In the genomic region with DNA sequence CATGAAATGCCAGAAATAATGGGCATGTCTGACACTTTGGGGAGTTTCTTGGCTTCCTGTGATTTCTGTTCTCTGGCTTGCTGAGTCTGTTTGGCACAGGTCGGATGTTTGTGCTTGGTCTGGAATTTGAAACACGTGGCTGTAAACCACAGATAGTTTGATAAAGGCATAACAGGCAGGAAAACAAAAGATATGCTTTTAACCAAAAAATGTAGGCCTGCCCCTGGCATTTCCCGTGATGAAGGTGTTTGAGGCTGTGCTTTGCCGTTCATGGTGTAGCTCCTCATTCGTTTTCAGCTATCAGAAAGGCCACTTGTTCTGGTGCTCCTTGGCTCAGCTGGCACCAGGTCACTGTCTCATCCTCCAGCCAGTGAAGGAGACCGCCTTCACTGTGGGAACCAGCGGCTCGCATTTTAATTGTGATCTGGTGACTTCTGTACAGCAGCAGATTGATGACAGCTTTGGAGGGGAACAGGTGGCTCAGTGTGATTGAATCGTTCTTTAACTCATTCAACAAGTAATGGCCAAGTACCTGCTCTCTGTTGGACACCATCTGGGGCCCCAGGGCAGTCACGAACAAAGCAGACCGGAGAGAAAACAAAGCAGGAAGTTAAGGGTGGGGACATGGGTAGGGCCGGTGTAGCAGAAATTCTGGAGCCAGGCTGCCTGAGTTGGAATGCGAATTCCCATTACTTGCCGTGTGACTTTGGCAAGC, we compare ENCODE assay signal across 8 cellular contexts.
DNase-seq lines count a peak whose midpoint lies in the region; ATAC-seq, FAIRE-seq and TF ChIP-seq lines count a peak whose summit lies in the region.

No MANE protein-coding gene starts in this region.

- no peak overlapping the region for H3K27ac ChIP-seq in GM12878 (ENCODE audit: control insufficient read depth, insufficient read depth)

- TF ChIP-seq EP300 in GM12878 (IDR thresholded peaks at IDR 0.05; ENCODE audit: borderline replicate concordance in 1 of 2, control insufficient read depth in 1 of 2, low read depth in 2 of 2, low read length in 2 of 2), result no peak

- H3K4me2 ChIP-seq in GM12878 (ENCODE audit: control insufficient read depth, insufficient read depth), result no peak overlapping the region

- RAD21 ChIA-PET in GM12878 (lab: Charles Lee; ENCODE audit: unreplicated experiment), result no interaction called here

- no peaks in the 10 kb centered on the region for H3K36me3 ChIP-seq in GM12878 (ENCODE audit: control insufficient read depth in 2 of 2, insufficient read depth in 2 of 2, low read length in 1 of 2)
- H3K36me3 ChIP-seq in kidney epithelial cell (ENCODE audit: control insufficient read depth, insufficient read depth, low read length), result no peaks in the 10 kb centered on the region

- H3K4me3 ChIP-seq in GM12878 (no peak overlapping the region), kidney epithelial cell (ENCODE audit: low read depth, low read length) (no peak overlapping the region)

- DNase-seq in ELR (ENCODE audit: low read depth), result peak; percentile 78
- DNase-seq in NCI-H2227 treated with DMSO at 0.1 percent for 48 hours (lab: John Stamatoyannopoulos, UW), result peak; percentile 5
- no peak for DNase-seq in GM12878 (ENCODE audit: low read depth, low spot score)
- DNase-seq in kidney epithelial cell (ENCODE audit: low read depth), result peak; percentile 57
- DNase-seq in superior temporal gyrus (ENCODE audit: extremely low spot score), result peak; percentile 25
- DNase-seq in AML-193 (lab: John Stamatoyannopoulos, UW), result no peak
- no peak for DNase-seq in NOMO-1 treated with dmso at 0.1 percent for 144 hours (lab: John Stamatoyannopoulos, UW; ENCODE audit: unreplicated experiment)

- H3K4me1 ChIP-seq in GM12878 (ENCODE audit: control insufficient read depth, insufficient read depth, low read length), result peaks cover 35% of the 10 kb centered on the region

- peaks cover 14% of the 10 kb centered on the region for H3K9me3 ChIP-seq in GM12878 (replicated peaks; ENCODE audit: control insufficient read depth, insufficient read depth, low read length)

- no TSS peak for BruUV-seq in GM12878 (replicated peaks; lab: Mats Ljungman, UMichigan)

- no peaks in the 10 kb centered on the region for H4K20me1 ChIP-seq in GM12878 (ENCODE audit: control insufficient read depth, insufficient read depth)

- SMC1A ChIA-PET in GM12878 (lab: Charles Lee; ENCODE audit: uncharacterized antibody, unreplicated experiment), result interaction anchor here (0.5 to 0.9 kb wide), 2 partner anchors 8 to 50 kb away, joined by 3 to 4 read pairs; no protein-coding TSS in a partner anchor

- peaks cover 19% of the 10 kb centered on the region for H3K79me2 ChIP-seq in GM12878 (ENCODE audit: control insufficient read depth, insufficient read depth, low read length)

- no peak overlapping the region; the same call in 1 of the 2 replicates for H3K9ac ChIP-seq in GM12878 (ENCODE audit: control insufficient read depth, insufficient read depth, low read length)

- CTCF ChIA-PET in GM12878 (lab: Yijun Ruan, JAX), result interaction anchor here (1.3 kb wide), 1 partner anchor 30 kb away, joined by 3 read pairs; no protein-coding TSS in a partner anchor

- POLR2A ChIA-PET in GM12878 (lab: Charles Lee), result no interaction called here

- no peak for TF ChIP-seq POLR2A in GM12878 (IDR thresholded peaks at IDR 0.05; ENCODE audit: low read depth, low read length)

- ATAC-seq in GM12878 (no peak), GM21529 (IDR thresholded peaks at IDR 0.05; ENCODE audit: unreplicated experiment) (no peak)

- WGBS in GM12878 (ENCODE audit: insufficient coverage, insufficient replicate concordance, low lambda C conversion rate, missing lambda C conversion rate), result 76% methylated on average over 14 of the region's 14 CpGs

- TF ChIP-seq CTCF in GM12878 (IDR thresholded peaks at IDR 0.05 in 2 of 3, conservative IDR thresholded peaks at IDR 0.05 in 1 of 3; ENCODE audit: control insufficient read depth in 2 of 3, extremely low read depth in 1 of 3, insufficient read depth in 1 of 3, low read depth in 3 of 3, low read length in 3 of 3) (no peak), kidney epithelial cell (IDR thresholded peaks at IDR 0.05; ENCODE audit: insufficient read depth, low read length, poor library complexity, severe bottlenecking) (no peak)

- H2AFZ ChIP-seq in GM12878 (ENCODE audit: control insufficient read depth, low read depth, low read length), result peak overlapping the region; percentile 30

- no peak for TF ChIP-seq RAD21 in GM12878 (IDR thresholded peaks at IDR 0.05; ENCODE audit: insufficient read depth, low read depth, low read length)

- in situ Hi-C loops in GM12878 (cut with MboI), result no loop called here

- intact Hi-C loops in GM12878 (cut with micrococcal nuclease; ENCODE audit: unreplicated experiment), result no loop called here

- no peak for FAIRE-seq in GM12878 (lab: Jason Lieb, UNC)

- H3K27me3 ChIP-seq in GM12878 (replicated peaks in 1 of 2; ENCODE audit: control insufficient read depth in 2 of 2, insufficient read depth in 2 of 2, low read length in 1 of 2) (no peaks in the 10 kb centered on the region), kidney epithelial cell (ENCODE audit: control insufficient read depth, insufficient read depth, low read length) (no peaks in the 10 kb centered on the region)

TF ChIP-seq in GM12878, 131 proteins besides CTCF, POLR2A, EP300 and RAD21:
- no peak for TF ChIP-seq STAT1 (conservative IDR thresholded peaks at IDR 0.05)
- TF ChIP-seq ZSCAN29 (IDR thresholded peaks at IDR 0.05), result no peak
- TF ChIP-seq, protein P1, sequence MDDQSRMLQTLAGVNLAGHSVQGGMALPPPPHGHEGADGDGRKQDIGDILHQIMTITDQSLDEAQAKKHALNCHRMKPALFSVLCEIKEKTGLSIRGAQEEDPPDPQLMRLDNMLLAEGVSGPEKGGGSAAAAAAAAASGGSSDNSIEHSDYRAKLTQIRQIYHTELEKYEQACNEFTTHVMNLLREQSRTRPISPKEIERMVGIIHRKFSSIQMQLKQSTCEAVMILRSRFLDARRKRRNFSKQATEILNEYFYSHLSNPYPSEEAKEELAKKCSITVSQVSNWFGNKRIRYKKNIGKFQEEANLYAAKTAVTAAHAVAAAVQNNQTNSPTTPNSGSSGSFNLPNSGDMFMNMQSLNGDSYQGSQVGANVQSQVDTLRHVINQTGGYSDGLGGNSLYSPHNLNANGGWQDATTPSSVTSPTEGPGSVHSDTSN (IDR thresholded peaks at IDR 0.05; ENCODE audit: insufficient replicate concordance, low read depth, low read length), result no peak
- TF ChIP-seq CREM (IDR thresholded peaks at IDR 0.05; ENCODE audit: low read depth), result no peak
- TF ChIP-seq CHD4 (IDR thresholded peaks at IDR 0.05), result no peak
- no peak for TF ChIP-seq SMARCA5 (IDR thresholded peaks at IDR 0.05)
- TF ChIP-seq SMAD1 (IDR thresholded peaks at IDR 0.05; ENCODE audit: low read depth, partially characterized antibody), result no peak
- no peak for TF ChIP-seq RFX5 (IDR thresholded peaks at IDR 0.05; ENCODE audit: low read depth, low read length)
- no peak for TF ChIP-seq EGR1 (IDR thresholded peaks at IDR 0.05; ENCODE audit: borderline replicate concordance in 1 of 2, low read depth in 2 of 2, low read length in 2 of 2)
- TF ChIP-seq SIN3A (IDR thresholded peaks at IDR 0.05; ENCODE audit: low read depth, low read length), result no peak
- TF ChIP-seq, protein P2, sequence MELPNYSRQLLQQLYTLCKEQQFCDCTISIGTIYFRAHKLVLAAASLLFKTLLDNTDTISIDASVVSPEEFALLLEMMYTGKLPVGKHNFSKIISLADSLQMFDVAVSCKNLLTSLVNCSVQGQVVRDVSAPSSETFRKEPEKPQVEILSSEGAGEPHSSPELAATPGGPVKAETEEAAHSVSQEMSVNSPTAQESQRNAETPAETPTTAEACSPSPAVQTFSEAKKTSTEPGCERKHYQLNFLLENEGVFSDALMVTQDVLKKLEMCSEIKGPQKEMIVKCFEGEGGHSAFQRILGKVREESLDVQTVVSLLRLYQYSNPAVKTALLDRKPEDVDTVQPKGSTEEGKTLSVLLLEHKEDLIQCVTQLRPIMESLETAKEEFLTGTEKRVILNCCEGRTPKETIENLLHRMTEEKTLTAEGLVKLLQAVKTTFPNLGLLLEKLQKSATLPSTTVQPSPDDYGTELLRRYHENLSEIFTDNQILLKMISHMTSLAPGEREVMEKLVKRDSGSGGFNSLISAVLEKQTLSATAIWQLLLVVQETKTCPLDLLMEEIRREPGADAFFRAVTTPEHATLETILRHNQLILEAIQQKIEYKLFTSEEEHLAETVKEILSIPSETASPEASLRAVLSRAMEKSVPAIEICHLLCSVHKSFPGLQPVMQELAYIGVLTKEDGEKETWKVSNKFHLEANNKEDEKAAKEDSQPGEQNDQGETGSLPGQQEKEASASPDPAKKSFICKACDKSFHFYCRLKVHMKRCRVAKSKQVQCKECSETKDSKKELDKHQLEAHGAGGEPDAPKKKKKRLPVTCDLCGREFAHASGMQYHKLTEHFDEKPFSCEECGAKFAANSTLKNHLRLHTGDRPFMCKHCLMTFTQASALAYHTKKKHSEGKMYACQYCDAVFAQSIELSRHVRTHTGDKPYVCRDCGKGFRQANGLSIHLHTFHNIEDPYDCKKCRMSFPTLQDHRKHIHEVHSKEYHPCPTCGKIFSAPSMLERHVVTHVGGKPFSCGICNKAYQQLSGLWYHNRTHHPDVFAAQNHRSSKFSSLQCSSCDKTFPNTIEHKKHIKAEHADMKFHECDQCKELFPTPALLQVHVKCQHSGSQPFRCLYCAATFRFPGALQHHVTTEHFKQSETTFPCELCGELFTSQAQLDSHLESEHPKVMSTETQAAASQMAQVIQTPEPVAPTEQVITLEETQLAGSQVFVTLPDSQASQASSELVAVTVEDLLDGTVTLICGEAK (IDR thresholded peaks at IDR 0.05; ENCODE audit: borderline replicate concordance), result no peak
- no peak for TF ChIP-seq BHLHE40 (IDR thresholded peaks at IDR 0.05; ENCODE audit: borderline replicate concordance in 1 of 2, low read depth in 2 of 2, low read length in 1 of 2)
- no peak for TF ChIP-seq ZBED1 (IDR thresholded peaks at IDR 0.05; ENCODE audit: borderline replicate concordance)

Comparison
In these comparisons a context has a peak if more than half of its experiments do, and no peak if none do; other contexts are left out.
1. DNase-seq: peak in ELR (single experiment), NCI-H2227 treated with DMSO at 0.1 percent for 48 hours (single experiment), kidney epithelial cell (single experiment) and superior temporal gyrus (single experiment); none in GM12878 (single experiment), AML-193 (0 of 2) and NOMO-1 treated with dmso at 0.1 percent for 144 hours (single experiment).